ENCODE assay signal across 13 cellular contexts in the genomic region with DNA sequence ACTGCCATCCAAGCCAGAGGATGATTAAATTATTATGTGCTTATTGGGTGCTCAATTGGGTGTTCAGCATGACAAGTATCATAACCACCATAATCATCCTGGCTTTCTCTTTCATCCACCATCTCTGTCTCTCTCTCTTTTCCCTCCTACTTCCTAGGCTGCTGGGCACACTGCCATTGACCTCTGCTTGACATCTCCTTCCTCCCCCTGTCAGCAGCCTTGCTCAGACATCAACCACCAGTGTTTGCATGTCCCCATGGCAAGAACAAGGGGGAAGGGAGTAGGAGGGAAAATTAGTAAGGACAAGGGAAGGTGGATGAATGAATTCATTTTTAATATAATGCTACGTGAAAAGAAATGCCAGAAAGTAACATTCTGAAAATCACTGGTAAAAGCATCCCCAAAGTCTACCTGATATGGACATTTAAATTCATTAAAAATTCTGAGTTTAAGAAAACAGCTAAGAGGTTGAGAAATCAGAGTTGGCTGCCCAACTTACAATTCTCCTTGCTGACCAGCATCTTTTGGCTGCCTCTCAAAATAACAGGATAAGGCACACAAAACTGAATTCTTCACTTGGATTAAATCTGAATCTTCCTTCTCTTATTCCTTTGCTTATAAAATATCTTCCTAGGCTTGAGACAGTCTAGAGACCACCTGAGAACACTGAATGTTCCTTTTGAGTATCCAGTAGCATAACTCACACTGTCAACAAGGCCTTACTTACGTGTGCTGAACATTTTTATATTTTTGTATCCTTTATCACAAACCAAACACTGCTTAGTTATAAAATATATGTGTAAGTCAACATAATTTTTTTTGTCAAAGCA. TPM values are rescaled to one million over a fixed set of nuclear protein-coding genes. Genes with fewer than 3 reads are reported as not detected.
DNase-seq lines count a peak whose midpoint lies in the region; ATAC-seq and TF ChIP-seq lines count a peak whose summit lies in the region.
"Had no signal": no experiment of that assay in that cellular context is flagged by ENCODE, and none has a peak within 500 bp of the region (broad histone marks: within the 10 kb centered on the region; RNA-seq: fewer than 3 reads in every experiment).

No MANE protein-coding gene starts in this region.

- intact Hi-C loops in mammary epithelial cell (cut with micrococcal nuclease): no loop called here

- H3K27me3 Mint-ChIP-seq in GM23338 (ENCODE audit: insufficient read depth, low read depth, poor library complexity): no peaks in the 10 kb centered on the region

- POLR2A ChIA-PET in RWPE1 (lab: Yijun Ruan, JAX; ENCODE audit: low non-redundant PET): no interaction called here

- no peak overlapping the region for H3K4me3 ChIP-seq in mammary epithelial cell (replicated peaks in 1 of 3; ENCODE audit: insufficient read depth in 1 of 3, low read depth in 2 of 3, low read length in 3 of 3)
- H3K4me3 ChIP-seq in GM23338: no peak overlapping the region
- H3K4me3 ChIP-seq: BLaER1, body of pancreas had no signal

- no peak overlapping the region for H3K27ac Mint-ChIP-seq in GM23338
- H3K27ac Mint-ChIP-seq: activated T-cell treated with anti-CD3 and anti-CD28 coated beads, Interleukin-2, amount 50 U/mL, for 72 hours had no signal

- H3K4me1 Mint-ChIP-seq in GM23338: no peaks in the 10 kb centered on the region

- H3K36me3 ChIP-seq in mammary epithelial cell (ENCODE audit: insufficient read depth, low read length) (no peaks in the 10 kb centered on the region), GM23338 (ENCODE audit: insufficient read depth) (no peaks in the 10 kb centered on the region)

- H2AFZ ChIP-seq in mammary epithelial cell (ENCODE audit: low read depth, low read length) (no peak overlapping the region), GM23338 (no peak overlapping the region)

- dilution Hi-C loops in mammary epithelial cell (cut with HindIII; ENCODE audit: low sequenced_read_pairs): no loop called here

- H3K9me3 Mint-ChIP-seq in GM23338: no peaks in the 10 kb centered on the region
- H3K9me3 Mint-ChIP-seq: activated T-cell treated with anti-CD3 and anti-CD28 coated beads, Interleukin-2, amount 50 U/mL, for 72 hours had no signal

- H3K9ac ChIP-seq in mammary epithelial cell (ENCODE audit: insufficient read depth, low read length): no peak overlapping the region
- H3K9ac ChIP-seq: BLaER1 had no signal

- WGBS in mammary epithelial cell (ENCODE audit: low coverage, missing lambda C conversion rate): 63% methylated on average over 2 of the region's 2 CpGs

- no peaks in the 10 kb centered on the region for H3K9me3 ChIP-seq in mammary epithelial cell (replicated peaks; ENCODE audit: insufficient read depth, low read length)
- H3K9me3 ChIP-seq: BLaER1, body of pancreas had no signal

- ATAC-seq in GM21381 (IDR thresholded peaks at IDR 0.05; ENCODE audit: unreplicated experiment): no peak
- no peak for ATAC-seq in GM23338
- ATAC-seq in GM21528 (IDR thresholded peaks at IDR 0.05; ENCODE audit: low FRiP score, unreplicated experiment): no peak
- ATAC-seq: activated T-cell treated with anti-CD3 and anti-CD28 coated beads, Interleukin-2, amount 50 U/mL, for 72 hours; body of pancreas; foreskin keratinocyte had no signal

- H3K4me1 ChIP-seq in mammary epithelial cell (ENCODE audit: insufficient read depth, low read length): peaks cover 9% of the 10 kb centered on the region
- no peaks in the 10 kb centered on the region for H3K4me1 ChIP-seq in GM23338 (ENCODE audit: insufficient read depth)
- H3K4me1 ChIP-seq: BLaER1, body of pancreas, foreskin keratinocyte had no signal

- no peaks in the 10 kb centered on the region for H3K36me3 Mint-ChIP-seq in GM23338 (ENCODE audit: low read depth)

- H3K4me3 Mint-ChIP-seq in GM23338: no peak overlapping the region
- H3K4me3 Mint-ChIP-seq: activated T-cell treated with anti-CD3 and anti-CD28 coated beads, Interleukin-2, amount 50 U/mL, for 72 hours had no signal

- no peaks in the 10 kb centered on the region for H3F3A ChIP-seq in GM23338 (replicated peaks; ENCODE audit: low read depth)

- DNase-seq in DMS153 treated with DMSO at 0.1 percent for 48 hours (lab: John Stamatoyannopoulos, UW; ENCODE audit: unreplicated experiment) (peak; percentile 5), NCI-H2029 (lab: John Stamatoyannopoulos, UW) (peak; percentile 40), mammary epithelial cell (peak; percentile 14), kidney tubule cell (ENCODE audit: low spot score) (peak; percentile 4), RWPE1 (ENCODE audit: low spot score) (no peak), GM23338 (ENCODE audit: low spot score) (no peak)
- DNase-seq: activated T-cell treated with anti-CD3 and anti-CD28 coated beads, Interleukin-2, amount 50 U/mL, for 72 hours; foreskin keratinocyte; kidney glomerular epithelial cell had no signal

- H3K4me2 ChIP-seq in mammary epithelial cell (ENCODE audit: insufficient read depth, low read depth, low read length) (no peak overlapping the region), GM23338 (no peak overlapping the region)
- H3K4me2 ChIP-seq: BLaER1 had no signal

- H3K27me3 ChIP-seq in mammary epithelial cell (ENCODE audit: insufficient read depth, low read length) (no peaks in the 10 kb centered on the region), GM23338 (ENCODE audit: insufficient read depth) (no peaks in the 10 kb centered on the region)
- H3K27me3 ChIP-seq: BLaER1, body of pancreas, foreskin keratinocyte had no signal

- no peak for TF ChIP-seq CTCF in mammary epithelial cell (conservative IDR thresholded peaks at IDR 0.05 in 1 of 2, IDR thresholded peaks at IDR 0.05 in 1 of 2; ENCODE audit: extremely low read depth in 1 of 2, insufficient read depth in 1 of 2, low read depth in 1 of 2, low read length in 2 of 2)
- no peak for TF ChIP-seq CTCF in RWPE1 (conservative IDR thresholded peaks at IDR 0.05; ENCODE audit: low read depth)
- TF ChIP-seq CTCF in GM23338 (conservative IDR thresholded peaks at IDR 0.05; ENCODE audit: low read depth in 2 of 2): no peak

- no TSS peak for BruUV-seq in mammary epithelial cell (replicated peaks; lab: Mats Ljungman, UMichigan)

- CTCF ChIA-PET in mammary epithelial cell (lab: Charles Lee; ENCODE audit: low non-redundant PET): no interaction called here
- CTCF ChIA-PET in RWPE1 (lab: Yijun Ruan, JAX): no interaction called here

- in situ Hi-C loops in mammary epithelial cell (cut with MboI; ENCODE audit: low sequenced_read_pairs in 2 of 2): no loop called here

- H4K20me1 ChIP-seq in mammary epithelial cell (ENCODE audit: insufficient read depth, low read length): no peaks in the 10 kb centered on the region
- H4K20me1 ChIP-seq in GM23338 (replicated peaks; ENCODE audit: insufficient read depth): no peaks in the 10 kb centered on the region
- H4K20me1 ChIP-seq: BLaER1 had no signal

- no peak overlapping the region for H3K27ac ChIP-seq in mammary epithelial cell (ENCODE audit: insufficient read depth, low read depth, low read length)
- no peak overlapping the region for H3K27ac ChIP-seq in RWPE1
- H3K27ac ChIP-seq in GM23338 (ENCODE audit: low read depth): no peak overlapping the region
- H3K27ac ChIP-seq: BLaER1, body of pancreas, foreskin keratinocyte had no signal

- H3K79me2 ChIP-seq in mammary epithelial cell (ENCODE audit: insufficient read depth, low read length): peaks cover 5% of the 10 kb centered on the region
- no peaks in the 10 kb centered on the region for H3K79me2 ChIP-seq in GM23338 (replicated peaks; ENCODE audit: insufficient read depth)

- H3K9me2 ChIP-seq in GM23338 (ENCODE audit: insufficient read depth): no peaks in the 10 kb centered on the region

TF ChIP-seq in GM23338, 12 proteins besides CTCF, POLR2A, EP300 and RAD21 (continues in another document):
- TF ChIP-seq, protein P1, sequence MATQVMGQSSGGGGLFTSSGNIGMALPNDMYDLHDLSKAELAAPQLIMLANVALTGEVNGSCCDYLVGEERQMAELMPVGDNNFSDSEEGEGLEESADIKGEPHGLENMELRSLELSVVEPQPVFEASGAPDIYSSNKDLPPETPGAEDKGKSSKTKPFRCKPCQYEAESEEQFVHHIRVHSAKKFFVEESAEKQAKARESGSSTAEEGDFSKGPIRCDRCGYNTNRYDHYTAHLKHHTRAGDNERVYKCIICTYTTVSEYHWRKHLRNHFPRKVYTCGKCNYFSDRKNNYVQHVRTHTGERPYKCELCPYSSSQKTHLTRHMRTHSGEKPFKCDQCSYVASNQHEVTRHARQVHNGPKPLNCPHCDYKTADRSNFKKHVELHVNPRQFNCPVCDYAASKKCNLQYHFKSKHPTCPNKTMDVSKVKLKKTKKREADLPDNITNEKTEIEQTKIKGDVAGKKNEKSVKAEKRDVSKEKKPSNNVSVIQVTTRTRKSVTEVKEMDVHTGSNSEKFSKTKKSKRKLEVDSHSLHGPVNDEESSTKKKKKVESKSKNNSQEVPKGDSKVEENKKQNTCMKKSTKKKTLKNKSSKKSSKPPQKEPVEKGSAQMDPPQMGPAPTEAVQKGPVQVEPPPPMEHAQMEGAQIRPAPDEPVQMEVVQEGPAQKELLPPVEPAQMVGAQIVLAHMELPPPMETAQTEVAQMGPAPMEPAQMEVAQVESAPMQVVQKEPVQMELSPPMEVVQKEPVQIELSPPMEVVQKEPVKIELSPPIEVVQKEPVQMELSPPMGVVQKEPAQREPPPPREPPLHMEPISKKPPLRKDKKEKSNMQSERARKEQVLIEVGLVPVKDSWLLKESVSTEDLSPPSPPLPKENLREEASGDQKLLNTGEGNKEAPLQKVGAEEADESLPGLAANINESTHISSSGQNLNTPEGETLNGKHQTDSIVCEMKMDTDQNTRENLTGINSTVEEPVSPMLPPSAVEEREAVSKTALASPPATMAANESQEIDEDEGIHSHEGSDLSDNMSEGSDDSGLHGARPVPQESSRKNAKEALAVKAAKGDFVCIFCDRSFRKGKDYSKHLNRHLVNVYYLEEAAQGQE (IDR thresholded peaks at IDR 0.05; ENCODE audit: unreplicated experiment): no peak
- TF ChIP-seq JUNB (IDR thresholded peaks at IDR 0.05; ENCODE audit: unreplicated experiment): no peak
- TF ChIP-seq STAT1 (IDR thresholded peaks at IDR 0.05; ENCODE audit: unreplicated experiment): no peak
- no peak for TF ChIP-seq CREB1 (CRISPR knock-in tag; IDR thresholded peaks at IDR 0.05; ENCODE audit: low read depth)
- TF ChIP-seq EZH2 (IDR thresholded peaks at IDR 0.05; ENCODE audit: low read depth, unreplicated experiment): no peak

RNA-seq across cellular contexts. Expression of a gene that starts 48.5 kb away (rescaled TPM):
- total RNA-seq in mammary epithelial cell: 10 to 100 TPM; 53.8 to 62.4 TPM
- polyA plus RNA-seq in mammary epithelial cell: 63.3 TPM
- 50.8 TPM for polyA minus RNA-seq in mammary epithelial cell
- 13.0 and 15.6 TPM in 2 replicates for total RNA-seq in GM23338 (2014; rRNA removed; shearing (Covaris generic))
- 26.3 and 31.1 TPM in 2 replicates for polyA plus RNA-seq in GM23338 (2016; fragmentation: Nextera tagmentation; extraction: Ambion mirVana)

Comparison
In these comparisons a context has a peak if more than half of its experiments do, and no peak if none do; other contexts are left out.
1. DNase-seq: peak in DMS153 treated with DMSO at 0.1 percent for 48 hours (single experiment), NCI-H2029 (single experiment), mammary epithelial cell (single experiment) and kidney tubule cell (single experiment); none in RWPE1 (single experiment) and GM23338 (single experiment).